In genomic region chr7:40237731-40238130, GRCh38 we compare ENCODE assay signal across 27 cellular contexts.
"Had no signal": no experiment of that assay in that cellular context is flagged by ENCODE, and none has a peak within 500 bp of the region (broad histone marks: within the 10 kb centered on the region; RNA-seq: fewer than 3 reads in every experiment).

No MANE protein-coding gene starts in this region.

- H3K27me3 ChIP-seq: ascending aorta, breast epithelium, cardiac muscle cell, colonic mucosa, esophagus squamous epithelium had no signal

- H3K27ac ChIP-seq: ascending aorta, breast epithelium, cardiac muscle cell, colonic mucosa, epithelial cell of prostate, esophagus squamous epithelium had no signal

- H3K9me3 ChIP-seq: ascending aorta, breast epithelium, colonic mucosa, esophagus squamous epithelium had no signal

- H3K36me3 ChIP-seq: ascending aorta, breast epithelium, cardiac muscle cell, colonic mucosa, esophagus squamous epithelium had no signal

- H3K4me3 ChIP-seq: ascending aorta, breast epithelium, cardiac muscle cell, colonic mucosa, esophagus squamous epithelium had no signal

- DNase-seq: activated CD4-positive, alpha-beta memory T cell treated with anti-CD3 and anti-CD28 coated beads, Interleukin-2, amount 10 ng/mL, durations not matched to agents 7 days and 5 days; activated CD4-positive, alpha-beta T cell treated with anti-CD3 and anti-CD28 coated beads for 36 hours; activated CD4-positive, alpha-beta T cell treated with anti-CD3 and anti-CD28 coated beads, Interleukin-2, amount 10 ng/mL, durations not matched to agents 7 days and 5 days; activated CD4-positive, alpha-beta T cell treated with anti-CD3 and anti-CD28 coated beads, Interleukin-2, amount 50 U/mL, for 4 hours; activated CD4-positive, CD25-positive, alpha-beta regulatory T cell; activated CD4-positive, CD25-positive, alpha-beta regulatory T cell treated with anti-CD3 and anti-CD28 coated beads, Interleukin-2, amount 50 U/mL, for 72 hours; activated CD8-positive, alpha-beta memory T cell treated with anti-CD3 and anti-CD28 coated beads, Interleukin-2, amount 50 U/mL, for 48 hours; activated gamma-delta T cell; activated naive CD4-positive, alpha-beta T cell; activated naive CD4-positive, alpha-beta T cell treated with anti-CD3 and anti-CD28 coated beads, Interleukin-2, amount 10 ng/mL, durations not matched to agents 7 days and 5 days; activated naive CD8-positive, alpha-beta T cell treated with anti-CD3 and anti-CD28 coated beads, Interleukin-2, amount 10 ng/mL, durations not matched to agents 7 days and 5 days; activated T-cell treated with anti-CD3 and anti-CD28 coated beads for 4 hours; activated T-cell treated with anti-CD3 and anti-CD28 coated beads, Interleukin-2, amount 50 U/mL, for 24 hours; activated T-cell treated with anti-CD3 and anti-CD28 coated beads, Interleukin-2, amount 50 U/mL, for 72 hours; central memory CD4-positive, alpha-beta T cell; cerebellar nuclear complex; colonic mucosa; effector CD8-positive, alpha-beta T cell; esophagus squamous epithelium; head of caudate nucleus; hippocampal formation had no signal

- H3K4me1 ChIP-seq: ascending aorta, breast epithelium, colonic mucosa, esophagus squamous epithelium had no signal

- FAIRE-seq: endothelial cell of umbilical vein, frontal cortex had no signal
